ENCODE assay signal across 1 cellular context in the genomic region with DNA sequence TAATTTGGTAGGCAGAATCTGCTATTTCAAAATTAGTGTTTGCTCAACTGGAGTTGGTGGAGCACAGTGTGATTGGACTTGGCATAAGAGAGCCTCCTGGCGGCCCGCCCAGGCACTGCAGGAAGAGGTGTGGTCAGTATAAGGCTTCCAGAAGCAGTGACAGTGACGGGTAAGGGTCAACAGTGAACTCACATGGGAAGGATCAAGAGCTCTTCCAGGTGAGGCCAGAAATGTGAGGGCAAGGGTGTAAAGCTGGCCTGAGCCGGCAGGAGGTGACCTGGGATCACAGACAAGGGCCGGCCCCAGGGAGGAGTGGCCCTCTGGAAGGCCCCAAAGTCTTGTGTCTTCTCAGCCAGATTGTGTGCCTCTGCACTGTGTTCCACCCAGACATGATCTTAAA.
TF ChIP-seq lines count a peak whose summit lies in the region.

No MANE protein-coding gene starts in this region.

TF ChIP-seq in WTC11, 78 proteins besides CTCF, POLR2A, EP300 and RAD21 (continued from another document):
- no peak for TF ChIP-seq ZNF532 (CRISPR knock-in tag; IDR thresholded peaks at IDR 0.05; ENCODE audit: borderline replicate concordance)
